ENCODE assay signal across 7 cellular contexts in genomic region chr6:28266563-28266961, GRCh38. TPM values are rescaled to one million over a fixed set of nuclear protein-coding genes. Genes with fewer than 3 reads are reported as not detected.
DNase-seq lines count a peak whose midpoint lies in the region; ATAC-seq and TF ChIP-seq lines count a peak whose summit lies in the region.
"Had no signal": no experiment of that assay in that cellular context is flagged by ENCODE, and none has a peak within 500 bp of the region (broad histone marks: within the 10 kb centered on the region; RNA-seq: fewer than 3 reads in every experiment).

No MANE protein-coding gene starts in this region.

- ATAC-seq in CD4-positive, alpha-beta T cell (ENCODE audit: poor library complexity): no peak
- no peak for ATAC-seq in HG03175 (IDR thresholded peaks at IDR 0.05; ENCODE audit: unreplicated experiment)
- no peak for ATAC-seq in natural killer cell

- DNase-seq in CD4-positive, alpha-beta T cell: no peak
- DNase-seq in ascending aorta (ENCODE audit: low spot score in 2 of 2) (no peak), natural killer cell (no peak), NCI-H524 treated with DMSO at 0.1 percent for 48 hours (lab: John Stamatoyannopoulos, UW) (no peak)

- no peaks in the 10 kb centered on the region for H3K9me3 ChIP-seq in CD4-positive, alpha-beta T cell (ENCODE audit: control insufficient read depth, low read length)
- no peaks in the 10 kb centered on the region for H3K9me3 ChIP-seq in ascending aorta
- H3K9me3 ChIP-seq in mucosa of rectum (ENCODE audit: control insufficient read depth in 2 of 2, low read length in 2 of 2): no peaks in the 10 kb centered on the region

- no peak overlapping the region for H3K4me3 Mint-ChIP-seq in CD4-positive, alpha-beta T cell
- no peak overlapping the region for H3K4me3 Mint-ChIP-seq in natural killer cell
- H3K4me3 Mint-ChIP-seq: activated naive CD8-positive, alpha-beta T cell treated with anti-CD3 and anti-CD28 coated beads, Interleukin-2, amount 10 ng/mL, durations not matched to agents 7 days and 5 days had no signal

- peaks cover 19% of the 10 kb centered on the region for H3K4me1 Mint-ChIP-seq in CD4-positive, alpha-beta T cell (ENCODE audit: low read depth)
- H3K4me1 Mint-ChIP-seq in natural killer cell: no peaks in the 10 kb centered on the region

- H3K36me3 ChIP-seq in ascending aorta: no peaks in the 10 kb centered on the region
- H3K36me3 ChIP-seq in mucosa of rectum (ENCODE audit: control insufficient read depth in 2 of 2, insufficient read depth in 2 of 2, low read length in 2 of 2): no peaks in the 10 kb centered on the region

- H3K4me3 ChIP-seq in ascending aorta (peak overlapping the region; percentile 70 to 80), mucosa of rectum (ENCODE audit: low read length in 2 of 2) (peak overlapping the region; percentile 81 to 93)

- no peaks in the 10 kb centered on the region for H3K9me3 Mint-ChIP-seq in CD4-positive, alpha-beta T cell
- H3K9me3 Mint-ChIP-seq in natural killer cell: no peaks in the 10 kb centered on the region
- H3K9me3 Mint-ChIP-seq: activated naive CD8-positive, alpha-beta T cell treated with anti-CD3 and anti-CD28 coated beads, Interleukin-2, amount 10 ng/mL, durations not matched to agents 7 days and 5 days had no signal

- no peak overlapping the region for H3K27ac Mint-ChIP-seq in CD4-positive, alpha-beta T cell
- H3K27ac Mint-ChIP-seq in natural killer cell: no peak overlapping the region
- H3K27ac Mint-ChIP-seq: activated naive CD8-positive, alpha-beta T cell treated with anti-CD3 and anti-CD28 coated beads, Interleukin-2, amount 10 ng/mL, durations not matched to agents 7 days and 5 days had no signal

- CTCF ChIA-PET in CD4-positive, alpha-beta T cell (lab: Charles Lee): interaction anchor here (0.7 to 3.2 kb wide), 6 partner anchors 8 to 1140 kb away, joined by 3 to 18 read pairs (median 3); partner anchors contain the start of genes NKAPL and ZKSCAN3

- H3K27me3 Mint-ChIP-seq in CD4-positive, alpha-beta T cell: peaks cover 3% of the 10 kb centered on the region
- peaks cover 7 to 34% of the 10 kb centered on the region in 2 donors for H3K27me3 Mint-ChIP-seq in natural killer cell (ENCODE audit: low read depth in 2 of 2)
- H3K27me3 Mint-ChIP-seq: activated naive CD8-positive, alpha-beta T cell treated with anti-CD3 and anti-CD28 coated beads, Interleukin-2, amount 10 ng/mL, durations not matched to agents 7 days and 5 days had no signal

- H3K27me3 ChIP-seq in CD4-positive, alpha-beta T cell (ENCODE audit: control insufficient read depth, insufficient read depth, low read length): no peaks in the 10 kb centered on the region
- H3K27me3 ChIP-seq in ascending aorta (no peaks in the 10 kb centered on the region), mucosa of rectum (ENCODE audit: control insufficient read depth in 2 of 2, insufficient read depth in 2 of 2, low read length in 2 of 2) (no peaks in the 10 kb centered on the region)

- TF ChIP-seq CTCF in CD4-positive, alpha-beta T cell (IDR thresholded peaks at IDR 0.05): no peak
- TF ChIP-seq CTCF in ascending aorta (IDR thresholded peaks at IDR 0.05) (no peak), natural killer cell (IDR thresholded peaks at IDR 0.05) (no peak)

- peaks cover 14% of the 10 kb centered on the region for H3K36me3 Mint-ChIP-seq in CD4-positive, alpha-beta T cell (ENCODE audit: low read depth)
- H3K36me3 Mint-ChIP-seq in natural killer cell: peaks cover under 1% of the 10 kb centered on the region

- H3K9ac ChIP-seq in mucosa of rectum (ENCODE audit: low read depth in 1 of 2, low read length in 2 of 2): peak overlapping the region; percentile 87 to 88

- peak overlapping the region; percentile 80 for H3K27ac ChIP-seq in CD4-positive, alpha-beta T cell (ENCODE audit: low read depth, low read length)
- peak overlapping the region; percentile 76 to 82 for H3K27ac ChIP-seq in ascending aorta
- peak overlapping the region; percentile 73 to 80 for H3K27ac ChIP-seq in mucosa of rectum (ENCODE audit: low read depth in 2 of 2, low read length in 2 of 2)

- POLR2A ChIA-PET in CD4-positive, alpha-beta T cell (lab: Charles Lee): interaction anchor here (0.6 to 3.5 kb wide), 20 partner anchors 11 to 1488 kb away, joined by 3 to 71 read pairs (median 4); partner anchors contain the start of genes PGBD1, ZKSCAN3, ZKSCAN4 and ZKSCAN8

- H3K4me1 ChIP-seq in ascending aorta: peaks cover 0 to 15% of the 10 kb centered on the region in 2 donors
- peaks cover 0 to 9% of the 10 kb centered on the region in 2 donors for H3K4me1 ChIP-seq in mucosa of rectum (ENCODE audit: control insufficient read depth in 2 of 2, insufficient read depth in 2 of 2, low read length in 2 of 2)

- intact Hi-C loops in CD4-positive, alpha-beta T cell (cut with DNase I, micrococcal nuclease): loop anchor here in 1 of 2 experiments (5.0 kb wide), 4 partner anchors 81 to 184 kb away; partner anchors contain the start of genes ZKSCAN3, ZKSCAN8, ZNF165 and ZSCAN12
- intact Hi-C loops in ascending aorta (cut with DNase I) (loop anchor here (2.0 to 10.0 kb wide), 6 partner anchors 39 to 1798 kb away; partner anchors contain the start of genes POLR1H, PPP1R11, ZNF165 and ZSCAN9), natural killer cell (cut with micrococcal nuclease) (loop anchor here (2.0 to 5.0 kb wide), 3 partner anchors 49 to 144 kb away; partner anchors contain the start of gene ZSCAN16)

RNA-seq across cellular contexts. Expression of gene ZSCAN26, which starts 0.4 kb away (rescaled TPM):
- 1 to 10 TPM; 6.2 to 8.0 TPM for total RNA-seq in CD4-positive, alpha-beta T cell
- total RNA-seq in ascending aorta (2.6 TPM), natural killer cell (10 to 100 TPM; 13.7 to 24.4 (median 15.4) TPM)

RNA-seq across cellular contexts. Expression of gene NKAPL, which starts 7.5 kb away (rescaled TPM):
- total RNA-seq in CD4-positive, alpha-beta T cell: not detected
- total RNA-seq in ascending aorta (not detected), natural killer cell (under 1 TPM in 2 of 3 donors, not detected in 1; 0.31 to 0.36 TPM)
- total RNA-seq: activated naive CD8-positive, alpha-beta T cell treated with anti-CD3 and anti-CD28 coated beads, Interleukin-2, amount 10 ng/mL, durations not matched to agents 7 days and 5 days had no signal

RNA-seq across cellular contexts. Expression of gene ZKSCAN4, which starts 14.5 kb away (rescaled TPM):
- 1 to 10 TPM in 1 of 2 experiments, under 1 TPM in 1; 0.84 to 1.6 TPM for total RNA-seq in CD4-positive, alpha-beta T cell
- total RNA-seq in ascending aorta (3.1 TPM), natural killer cell (1 to 10 TPM; 1.6 to 4.2 (median 2.9) TPM)

RNA-seq across cellular contexts. Expression of gene PGBD1, which starts 14.8 kb away (rescaled TPM):
- total RNA-seq in CD4-positive, alpha-beta T cell: 1 to 10 TPM; 1.3 to 1.4 TPM
- total RNA-seq in ascending aorta: 3.0 TPM
- 1 to 10 TPM; 1.1 to 1.5 (median 1.1) TPM for total RNA-seq in natural killer cell

RNA-seq across cellular contexts. Expression of gene ZSCAN9, which starts 41.5 kb away (rescaled TPM):
- total RNA-seq in CD4-positive, alpha-beta T cell: under 1 TPM; 0.85 to 0.89 TPM
- total RNA-seq in ascending aorta (3.7 TPM), natural killer cell (10 to 100 TPM; 17.7 to 20.0 (median 18.7) TPM)
